26 cellular contexts compared by ENCODE assay signal in genomic region chr4:31295081-31295480, GRCh38.
DNase-seq lines count a peak whose midpoint lies in the region; TF ChIP-seq lines count a peak whose summit lies in the region.
"Had no signal": no experiment of that assay in that cellular context is flagged by ENCODE, and none has a peak within 500 bp of the region (broad histone marks: within the 10 kb centered on the region; RNA-seq: fewer than 3 reads in every experiment).

No MANE protein-coding gene starts in this region.

- no peak overlapping the region for H3K4ac ChIP-seq in H9 (ENCODE audit: low read depth, low read length)

- H3K79me1 ChIP-seq in H9 (ENCODE audit: insufficient read depth, low read depth, low read length, poor library complexity, severe bottlenecking), result no peaks in the 10 kb centered on the region

- H3K79me2 ChIP-seq in H9 (ENCODE audit: insufficient read depth, low read length), result no peaks in the 10 kb centered on the region
- H3K79me2 ChIP-seq in neural progenitor cell (ENCODE audit: low read depth), result no peaks in the 10 kb centered on the region

- H4K8ac ChIP-seq in H9 (replicated peaks; ENCODE audit: insufficient read length, low read depth, low read length), result no peak overlapping the region

- H3K9me3 ChIP-seq in BE2C (no peaks in the 10 kb centered on the region), H9 (ENCODE audit: control insufficient read depth, low read depth, low read length) (no peaks in the 10 kb centered on the region), neural progenitor cell (ENCODE audit: low read depth) (no peaks in the 10 kb centered on the region)
- H3K9me3 ChIP-seq: Caco-2 had no signal

- H3K18ac ChIP-seq in H9 (ENCODE audit: insufficient read length, low read depth, low read length), result no peak overlapping the region

- H2AK5ac ChIP-seq in H9 (ENCODE audit: insufficient read length, low read length), result no peak overlapping the region

- H3K27ac Mint-ChIP-seq in H9, result no peak overlapping the region
- no peak overlapping the region for H3K27ac Mint-ChIP-seq in neural progenitor cell
- H3K27ac Mint-ChIP-seq in nephron progenitor cell, result no peak overlapping the region
- H3K27ac Mint-ChIP-seq: CD4-positive, alpha-beta memory T cell; IgD-negative memory B cell; T-cell had no signal

- H3K36me3 ChIP-seq in BE2C, result no peaks in the 10 kb centered on the region
- H3K36me3 ChIP-seq in neural progenitor cell, result no peaks in the 10 kb centered on the region

- H3K36me3 Mint-ChIP-seq in H9 (ENCODE audit: insufficient read depth in 1 of 3, low read depth in 3 of 3) (peaks cover 3 to 9% (median 7%) of the 10 kb centered on the region in 3 experiments; a peak in 6 of 7 replicates), neural progenitor cell (no peaks in the 10 kb centered on the region), nephron progenitor cell (ENCODE audit: low read depth) (no peaks in the 10 kb centered on the region)
- H3K36me3 Mint-ChIP-seq: CD4-positive, alpha-beta memory T cell; IgD-negative memory B cell; T-cell had no signal

- H3K27me3 Mint-ChIP-seq in H9 (ENCODE audit: low read depth), result no peaks in the 10 kb centered on the region; the same call in 1 of the 2 replicates
- H3K27me3 Mint-ChIP-seq in neural progenitor cell (ENCODE audit: insufficient read depth, low read depth), result no peaks in the 10 kb centered on the region
- no peaks in the 10 kb centered on the region for H3K27me3 Mint-ChIP-seq in nephron progenitor cell (ENCODE audit: low read depth, poor library complexity)
- H3K27me3 Mint-ChIP-seq: CD4-positive, alpha-beta memory T cell; IgD-negative memory B cell; T-cell had no signal

- no peaks in the 10 kb centered on the region for H3F3A ChIP-seq in neural progenitor cell (ENCODE audit: low read depth)

- TF ChIP-seq CTCF in BE2C (IDR thresholded peaks at IDR 0.05; ENCODE audit: low read depth, low read length), result no peak
- TF ChIP-seq CTCF in H9 (conservative IDR thresholded peaks at IDR 0.05), result no peak
- TF ChIP-seq CTCF in fibroblast of the aortic adventitia (IDR thresholded peaks at IDR 0.05; ENCODE audit: insufficient read depth, low read length), result no peak
- TF ChIP-seq CTCF in neural progenitor cell (IDR thresholded peaks at IDR 0.05), result no peak
- TF ChIP-seq CTCF in nephron progenitor cell (IDR thresholded peaks at IDR 0.05), result no peak

- H3K4me3 ChIP-seq in BE2C (ENCODE audit: low read depth, low read length) (no peak overlapping the region), fibroblast of the aortic adventitia (ENCODE audit: low read depth, low read length) (no peak overlapping the region), neural progenitor cell (no peak overlapping the region)
- H3K4me3 ChIP-seq: GM23248 had no signal

- H4K91ac ChIP-seq in H9 (ENCODE audit: insufficient read length, low read depth, low read length), result no peak overlapping the region

- H3T11ph ChIP-seq in H9 (ENCODE audit: low read length), result no peak overlapping the region

- H3K4me3 Mint-ChIP-seq in H9 (no peak overlapping the region), neural progenitor cell (no peak overlapping the region), nephron progenitor cell (no peak overlapping the region)
- H3K4me3 Mint-ChIP-seq: CD4-positive, alpha-beta memory T cell; IgD-negative memory B cell; T-cell had no signal

- peaks cover 6 to 9% of the 10 kb centered on the region in 2 experiments for H3K9me3 Mint-ChIP-seq in H9
- H3K9me3 Mint-ChIP-seq in neural progenitor cell, result peaks cover under 1% of the 10 kb centered on the region
- H3K9me3 Mint-ChIP-seq in nephron progenitor cell, result peaks cover 8% of the 10 kb centered on the region

- no peak overlapping the region for H2BK120ac ChIP-seq in H9 (ENCODE audit: low read depth, low read length, poor library complexity, severe bottlenecking)

- H2BK20ac ChIP-seq in H9 (ENCODE audit: low read depth, low read length, poor library complexity, severe bottlenecking), result no peak overlapping the region

- H3K4me2 ChIP-seq in H9 (ENCODE audit: insufficient read depth, insufficient read length, low read length), result no peak overlapping the region
- H3K4me2 ChIP-seq in neural progenitor cell, result no peak overlapping the region

- no peak overlapping the region for H2BK12ac ChIP-seq in H9 (ENCODE audit: insufficient read length, low read depth, low read length)

- no CpG with 5 or more reads among the region's 4 CpGs for WGBS in H9 (ENCODE audit: extremely low coverage, insufficient read length, low lambda C conversion rate)

- H2AFZ ChIP-seq in H9 (ENCODE audit: low read length) (peak overlapping the region; percentile 48), neural progenitor cell (replicated peaks) (no peak overlapping the region)
- H2AFZ ChIP-seq: GM23248 had no signal

- H3K23ac ChIP-seq in H9 (ENCODE audit: insufficient read length, low read depth, low read length), result no peak overlapping the region

- DNase-seq in BE2C (peak; percentile 24), H9 (no peak), astrocyte of the hippocampus (ENCODE audit: low read depth, low spot score) (peak; percentile 73), fibroblast of the aortic adventitia (ENCODE audit: low read depth) (peak; percentile 54), neural progenitor cell (ENCODE audit: low spot score) (no peak), nephron progenitor cell (no peak), activated gamma-delta T cell treated with Interleukin-2 at 50 U/mL for 16 hours (no peak)
- no peak for DNase-seq in stimulated activated CD4-positive, alpha-beta T cell treated with anti-CD3 and anti-CD28 coated beads, Interleukin-4, amount 100 ng/mL, for 24 hours
- DNase-seq: C1 segment of cervical spinal cord; Caco-2; CD4-positive, alpha-beta memory T cell; EL; GF-D8; GM23248; NCI-H1092; NCI-H1417 treated with DMSO at 0.1 percent for 48 hours; NCI-H187; NCI-H2171 treated with DMSO at 0.1 percent for 48 hours; NCI-H345; NCI-H524; NCI-H748 treated with DMSO at 0.1 percent for 48 hours; NK-92 treated with Interleukin-12 subunit alpha and Interleukin-12 subunit beta, amount 100 ng/mL, for 24 hours; PC-3; T-cell had no signal

- H3K4me1 ChIP-seq in BE2C, result peaks cover 14% of the 10 kb centered on the region
- no peaks in the 10 kb centered on the region for H3K4me1 ChIP-seq in H9 (ENCODE audit: insufficient read depth, low read length)
- no peaks in the 10 kb centered on the region for H3K4me1 ChIP-seq in neural progenitor cell
- H3K4me1 ChIP-seq: Caco-2 had no signal

- H4K20me1 ChIP-seq in H9 (ENCODE audit: control insufficient read depth, insufficient read depth, insufficient read length) (no peaks in the 10 kb centered on the region), neural progenitor cell (ENCODE audit: low read depth) (no peaks in the 10 kb centered on the region)

- H3K4me1 Mint-ChIP-seq in H9 (peaks cover 22 to 26% of the 10 kb centered on the region in 2 experiments), neural progenitor cell (no peaks in the 10 kb centered on the region), nephron progenitor cell (no peaks in the 10 kb centered on the region)
- H3K4me1 Mint-ChIP-seq: CD4-positive, alpha-beta memory T cell; T-cell had no signal

- H3K27ac ChIP-seq in H9 (ENCODE audit: insufficient read length, low read depth, low read length) (no peak overlapping the region), neural progenitor cell (no peak overlapping the region)
- H3K27ac ChIP-seq: GM23248, HL-60 had no signal

- H3K27me3 ChIP-seq in BE2C (no peaks in the 10 kb centered on the region), H9 (ENCODE audit: insufficient read depth, low read length) (no peaks in the 10 kb centered on the region), neural progenitor cell (no peaks in the 10 kb centered on the region)

- H3K23me2 ChIP-seq in H9 (ENCODE audit: insufficient read length, low read depth, low read length, poor library complexity, severe bottlenecking), result no peaks in the 10 kb centered on the region

- no peak overlapping the region for H3K56ac ChIP-seq in H9 (ENCODE audit: insufficient read length, low read depth, low read length)

- H3K9ac ChIP-seq in H9 (ENCODE audit: extremely low read depth, insufficient read length, low read length) (no peak overlapping the region), neural progenitor cell (no peak overlapping the region)
- H3K9ac ChIP-seq: GM23248 had no signal

- H2BK15ac ChIP-seq in H9 (ENCODE audit: low read depth, low read length), result no peak overlapping the region

- H3K14ac ChIP-seq in H9 (ENCODE audit: insufficient read depth, low read length), result no peak overlapping the region

- H4K5ac ChIP-seq in H9 (ENCODE audit: insufficient read length, low read depth, low read length), result no peak overlapping the region

- no peak overlapping the region for H2BK5ac ChIP-seq in H9 (ENCODE audit: insufficient read length, low read length)

Comparison
In these comparisons a context has a peak if more than half of its experiments do, and no peak if none do; other contexts are left out.
1. DNase-seq: peak in BE2C (single experiment), astrocyte of the hippocampus (single experiment) and fibroblast of the aortic adventitia (single experiment); none in H9 (single experiment), neural progenitor cell (single experiment), nephron progenitor cell (single experiment), activated gamma-delta T cell treated with Interleukin-2 at 50 U/mL for 16 hours (single experiment) and stimulated activated CD4-positive, alpha-beta T cell treated with anti-CD3 and anti-CD28 coated beads, Interleukin-4, amount 100 ng/mL, for 24 hours (single experiment).